ENCODE assay signal across 10 cellular contexts in genomic region chr12:47391566-47391965, GRCh38.
DNase-seq lines count a peak whose midpoint lies in the region; ATAC-seq and TF ChIP-seq lines count a peak whose summit lies in the region.
"Had no signal": no experiment of that assay in that cellular context is flagged by ENCODE, and none has a peak within 500 bp of the region (broad histone marks: within the 10 kb centered on the region; RNA-seq: fewer than 3 reads in every experiment).

No MANE protein-coding gene starts in this region.

- H3K27ac ChIP-seq in OCI-LY3 (ENCODE audit: low read length), result peak overlapping the region; percentile 99
- H3K27ac ChIP-seq: parathyroid adenoma had no signal

- H3K9ac ChIP-seq in OCI-LY3 (ENCODE audit: low read length), result peak overlapping the region; percentile 99
- H3K9ac ChIP-seq: parathyroid adenoma had no signal

- no peaks in the 10 kb centered on the region for H3K79me2 ChIP-seq in OCI-LY3 (ENCODE audit: low read length)
- H3K79me2 ChIP-seq: parathyroid adenoma had no signal

- H3K4me3 ChIP-seq in OCI-LY3 (ENCODE audit: low read length), result peak overlapping the region; percentile 0; the same call in 1 of the 2 replicates

- peaks cover 8% of the 10 kb centered on the region for H3K36me3 Mint-ChIP-seq in effector memory CD8-positive, alpha-beta T cell (ENCODE audit: insufficient read depth)
- H3K36me3 Mint-ChIP-seq in mesothelial cell of epicardium, result no peaks in the 10 kb centered on the region

- peak overlapping the region; percentile 87 to 98 for H3K27ac Mint-ChIP-seq in effector memory CD8-positive, alpha-beta T cell
- no peak overlapping the region for H3K27ac Mint-ChIP-seq in mesothelial cell of epicardium

- ATAC-seq in effector memory CD8-positive, alpha-beta T cell (replicated peaks), result peak; percentile 91

- no peaks in the 10 kb centered on the region for H3K9me3 Mint-ChIP-seq in effector memory CD8-positive, alpha-beta T cell
- peaks cover 3% of the 10 kb centered on the region for H3K9me3 Mint-ChIP-seq in mesothelial cell of epicardium

- peak overlapping the region; percentile 62 to 71 for H3K4me3 Mint-ChIP-seq in effector memory CD8-positive, alpha-beta T cell
- no peak overlapping the region for H3K4me3 Mint-ChIP-seq in mesothelial cell of epicardium

- peak overlapping the region; percentile 8; the same call in 1 of the 2 replicates for H2AFZ ChIP-seq in OCI-LY3 (ENCODE audit: low read depth, low read length)
- H2AFZ ChIP-seq: parathyroid adenoma had no signal

- H3K4me1 ChIP-seq in OCI-LY3 (ENCODE audit: low read length), result peaks cover 79% of the 10 kb centered on the region
- H3K4me1 ChIP-seq: parathyroid adenoma had no signal

- H3K4me2 ChIP-seq in OCI-LY3 (ENCODE audit: low read length), result peak overlapping the region; percentile 68

- H3K27me3 ChIP-seq in OCI-LY3 (ENCODE audit: low read depth, low read length), result no peaks in the 10 kb centered on the region

- no peaks in the 10 kb centered on the region for H3K9me3 ChIP-seq in OCI-LY3 (ENCODE audit: insufficient read depth, low read length)

- H3K27me3 Mint-ChIP-seq in effector memory CD8-positive, alpha-beta T cell, result no peaks in the 10 kb centered on the region
- peaks cover 18% of the 10 kb centered on the region for H3K27me3 Mint-ChIP-seq in mesothelial cell of epicardium (ENCODE audit: low read depth)

- no peaks in the 10 kb centered on the region for H4K20me1 ChIP-seq in OCI-LY3 (ENCODE audit: insufficient read depth, low read length)

- H3K4me1 Mint-ChIP-seq in effector memory CD8-positive, alpha-beta T cell (ENCODE audit: low read depth in 2 of 2), result peaks cover 45 to 60% of the 10 kb centered on the region in 2 donors
- H3K4me1 Mint-ChIP-seq in mesothelial cell of epicardium, result peaks cover 17% of the 10 kb centered on the region

- DNase-seq in activated T-cell treated with anti-CD3 and anti-CD28 coated beads for 1 hour (ENCODE audit: low read depth), result peak; percentile 33
- peak; percentile 70 to 72 (median 71) for DNase-seq in effector memory CD8-positive, alpha-beta T cell
- DNase-seq in stimulated activated CD8-positive, alpha-beta memory T cell treated with anti-CD3 and anti-CD28 coated beads, Interleukin-4, amount 100 ng/mL, for 48 hours, result peak; percentile 80
- no peak for DNase-seq in cortex of kidney (lab: John Stamatoyannopoulos, UW)
- DNase-seq in mesothelial cell of epicardium (ENCODE audit: low spot score in 2 of 2, unreplicated experiment in 2 of 2), result no peak
- no peak for DNase-seq in NCI-H1694 (lab: John Stamatoyannopoulos, UW)
- DNase-seq in DMS153 treated with DMSO at 0.1 percent for 48 hours (lab: John Stamatoyannopoulos, UW; ENCODE audit: unreplicated experiment), result no peak
- DNase-seq: NCI-H510A treated with DMSO at 0.1 percent for 48 hours had no signal

- no peaks in the 10 kb centered on the region for H3K36me3 ChIP-seq in OCI-LY3 (replicated peaks; ENCODE audit: low read depth, low read length)

- no peak for TF ChIP-seq CTCF in OCI-LY3 (IDR thresholded peaks at IDR 0.05; ENCODE audit: low read depth, low read length)
- TF ChIP-seq CTCF in mesothelial cell of epicardium (IDR thresholded peaks at IDR 0.05; ENCODE audit: unreplicated experiment), result no peak

Comparison
In these comparisons a context has a peak if more than half of its experiments do, and no peak if none do; other contexts are left out.
1. DNase-seq: peak in activated T-cell treated with anti-CD3 and anti-CD28 coated beads for 1 hour (single experiment), effector memory CD8-positive, alpha-beta T cell (3 of 3) and stimulated activated CD8-positive, alpha-beta memory T cell treated with anti-CD3 and anti-CD28 coated beads, Interleukin-4, amount 100 ng/mL, for 48 hours (single experiment); none in cortex of kidney (single experiment), mesothelial cell of epicardium (0 of 2), NCI-H1694 (single experiment) and DMS153 treated with DMSO at 0.1 percent for 48 hours (single experiment).